1 cellular context compared by ENCODE assay signal in genomic region chr18:70158992-70159717, GRCh38.
TF ChIP-seq lines count a peak whose summit lies in the region.

No MANE protein-coding gene starts in this region.

TF ChIP-seq in GM12878, 131 proteins besides CTCF, POLR2A, EP300 and RAD21 (continues in another document):
- TF ChIP-seq SIN3A (IDR thresholded peaks at IDR 0.05; ENCODE audit: low read depth, low read length) (no peak), MTA2 (IDR thresholded peaks at IDR 0.05; ENCODE audit: low read depth) (peak; percentile 17; the same call in 1 of the 2 replicates), RFX5 (IDR thresholded peaks at IDR 0.05; ENCODE audit: low read depth, low read length) (no peak), CBFB (IDR thresholded peaks at IDR 0.05; ENCODE audit: low read depth) (0 out of 2 replicates have a peak, but pooled peaks have one; percentile 44), POU2F2 (IDR thresholded peaks at IDR 0.05; ENCODE audit: borderline replicate concordance, low read depth, low read length) (no peak), RELB (IDR thresholded peaks at IDR 0.05; ENCODE audit: low read depth) (peak; percentile 33; the same call in 1 of the 2 replicates), ESRRA (IDR thresholded peaks at IDR 0.05; ENCODE audit: low read length) (no peak), EZH2 (IDR thresholded peaks at IDR 0.05; ENCODE audit: borderline replicate concordance, control insufficient read depth, low read depth, low read length) (no peak), FOS (IDR thresholded peaks at IDR 0.05; ENCODE audit: borderline replicate concordance, extremely low read depth, insufficient read length) (no peak), MTA3 (IDR thresholded peaks at IDR 0.05; ENCODE audit: borderline replicate concordance, low read length) (no peak), CREM (IDR thresholded peaks at IDR 0.05; ENCODE audit: low read depth) (no peak), CHD2 (IDR thresholded peaks at IDR 0.05; ENCODE audit: borderline replicate concordance, low read depth, low read length) (no peak), SMAD5 (IDR thresholded peaks at IDR 0.05; ENCODE audit: low read depth) (no peak), YY1 (IDR thresholded peaks at IDR 0.05; ENCODE audit: low read depth, low read length) (no peak), ZNF274 (IDR thresholded peaks at IDR 0.05; ENCODE audit: insufficient read depth, insufficient read length) (no peak), BCL11A (IDR thresholded peaks at IDR 0.05; ENCODE audit: low read depth, low read length) (no peak), RB1 (IDR thresholded peaks at IDR 0.05; ENCODE audit: borderline replicate concordance) (no peak), KDM1A (IDR thresholded peaks at IDR 0.05; ENCODE audit: borderline replicate concordance) (no peak), NFIC (IDR thresholded peaks at IDR 0.05; ENCODE audit: low read depth, low read length) (peak; percentile 62), CEBPB (IDR thresholded peaks at IDR 0.05; ENCODE audit: borderline replicate concordance in 1 of 2, low read depth in 2 of 2, low read length in 2 of 2) (0 out of 4 replicates have a peak, but pooled peaks of 1 of the 2 experiments have one; percentile 22), ZBTB33 (IDR thresholded peaks at IDR 0.05) (no peak), SREBF2 (IDR thresholded peaks at IDR 0.05; ENCODE audit: low read length) (no peak), MEF2A (IDR thresholded peaks at IDR 0.05; ENCODE audit: insufficient read depth, low read depth, low read length) (peak; percentile 72), TBL1XR1 (IDR thresholded peaks at IDR 0.05; ENCODE audit: low read depth, low read length) (no peak), SMAD1 (IDR thresholded peaks at IDR 0.05; ENCODE audit: low read depth, partially characterized antibody) (no peak), BMI1 (IDR thresholded peaks at IDR 0.05; ENCODE audit: borderline replicate concordance) (no peak), ZNF24 (IDR thresholded peaks at IDR 0.05) (no peak), RELA (IDR thresholded peaks at IDR 0.05; ENCODE audit: borderline replicate concordance, partially characterized antibody) (no peak), CBX3 (IDR thresholded peaks at IDR 0.05; ENCODE audit: borderline replicate concordance, low read depth) (no peak), POLR2AphosphoS2 (IDR thresholded peaks at IDR 0.05; ENCODE audit: low read depth, low read length) (no peak), CBX5 (IDR thresholded peaks at IDR 0.05; ENCODE audit: low read depth) (peak; percentile 82; the same call in 1 of the 2 replicates), CREB1 (IDR thresholded peaks at IDR 0.05; ENCODE audit: low read depth) (0 out of 2 replicates have a peak, but pooled peaks have one; percentile 22), SUZ12 (IDR thresholded peaks at IDR 0.05; ENCODE audit: unreplicated experiment) (no peak), IKZF2 (IDR thresholded peaks at IDR 0.05) (peak in 1 of 2 experiments; percentile 29; a peak in 1 of 4 replicates), ZBTB40 (IDR thresholded peaks at IDR 0.05; ENCODE audit: borderline replicate concordance) (no peak), JUNB (IDR thresholded peaks at IDR 0.05) (no peak), LARP7 (IDR thresholded peaks at IDR 0.05) (no peak), IRF5 (IDR thresholded peaks at IDR 0.05; ENCODE audit: borderline replicate concordance) (no peak)
- TF ChIP-seq, protein P1, sequence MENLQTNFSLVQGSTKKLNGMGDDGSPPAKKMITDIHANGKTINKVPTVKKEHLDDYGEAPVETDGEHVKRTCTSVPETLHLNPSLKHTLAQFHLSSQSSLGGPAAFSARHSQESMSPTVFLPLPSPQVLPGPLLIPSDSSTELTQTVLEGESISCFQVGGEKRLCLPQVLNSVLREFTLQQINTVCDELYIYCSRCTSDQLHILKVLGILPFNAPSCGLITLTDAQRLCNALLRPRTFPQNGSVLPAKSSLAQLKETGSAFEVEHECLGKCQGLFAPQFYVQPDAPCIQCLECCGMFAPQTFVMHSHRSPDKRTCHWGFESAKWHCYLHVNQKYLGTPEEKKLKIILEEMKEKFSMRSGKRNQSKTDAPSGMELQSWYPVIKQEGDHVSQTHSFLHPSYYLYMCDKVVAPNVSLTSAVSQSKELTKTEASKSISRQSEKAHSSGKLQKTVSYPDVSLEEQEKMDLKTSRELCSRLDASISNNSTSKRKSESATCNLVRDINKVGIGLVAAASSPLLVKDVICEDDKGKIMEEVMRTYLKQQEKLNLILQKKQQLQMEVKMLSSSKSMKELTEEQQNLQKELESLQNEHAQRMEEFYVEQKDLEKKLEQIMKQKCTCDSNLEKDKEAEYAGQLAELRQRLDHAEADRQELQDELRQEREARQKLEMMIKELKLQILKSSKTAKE (IDR thresholded peaks at IDR 0.05; ENCODE audit: low read depth, poor library complexity, severe bottlenecking): no peak
- TF ChIP-seq, protein P2, sequence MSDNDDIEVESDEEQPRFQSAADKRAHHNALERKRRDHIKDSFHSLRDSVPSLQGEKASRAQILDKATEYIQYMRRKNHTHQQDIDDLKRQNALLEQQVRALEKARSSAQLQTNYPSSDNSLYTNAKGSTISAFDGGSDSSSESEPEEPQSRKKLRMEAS (IDR thresholded peaks at IDR 0.05; ENCODE audit: low read depth, low read length): no peak
- TF ChIP-seq, protein P3, sequence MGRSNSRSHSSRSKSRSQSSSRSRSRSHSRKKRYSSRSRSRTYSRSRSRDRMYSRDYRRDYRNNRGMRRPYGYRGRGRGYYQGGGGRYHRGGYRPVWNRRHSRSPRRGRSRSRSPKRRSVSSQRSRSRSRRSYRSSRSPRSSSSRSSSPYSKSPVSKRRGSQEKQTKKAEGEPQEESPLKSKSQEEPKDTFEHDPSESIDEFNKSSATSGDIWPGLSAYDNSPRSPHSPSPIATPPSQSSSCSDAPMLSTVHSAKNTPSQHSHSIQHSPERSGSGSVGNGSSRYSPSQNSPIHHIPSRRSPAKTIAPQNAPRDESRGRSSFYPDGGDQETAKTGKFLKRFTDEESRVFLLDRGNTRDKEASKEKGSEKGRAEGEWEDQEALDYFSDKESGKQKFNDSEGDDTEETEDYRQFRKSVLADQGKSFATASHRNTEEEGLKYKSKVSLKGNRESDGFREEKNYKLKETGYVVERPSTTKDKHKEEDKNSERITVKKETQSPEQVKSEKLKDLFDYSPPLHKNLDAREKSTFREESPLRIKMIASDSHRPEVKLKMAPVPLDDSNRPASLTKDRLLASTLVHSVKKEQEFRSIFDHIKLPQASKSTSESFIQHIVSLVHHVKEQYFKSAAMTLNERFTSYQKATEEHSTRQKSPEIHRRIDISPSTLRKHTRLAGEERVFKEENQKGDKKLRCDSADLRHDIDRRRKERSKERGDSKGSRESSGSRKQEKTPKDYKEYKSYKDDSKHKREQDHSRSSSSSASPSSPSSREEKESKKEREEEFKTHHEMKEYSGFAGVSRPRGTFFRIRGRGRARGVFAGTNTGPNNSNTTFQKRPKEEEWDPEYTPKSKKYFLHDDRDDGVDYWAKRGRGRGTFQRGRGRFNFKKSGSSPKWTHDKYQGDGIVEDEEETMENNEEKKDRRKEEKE (IDR thresholded peaks at IDR 0.05): no peak
- TF ChIP-seq, protein P4, sequence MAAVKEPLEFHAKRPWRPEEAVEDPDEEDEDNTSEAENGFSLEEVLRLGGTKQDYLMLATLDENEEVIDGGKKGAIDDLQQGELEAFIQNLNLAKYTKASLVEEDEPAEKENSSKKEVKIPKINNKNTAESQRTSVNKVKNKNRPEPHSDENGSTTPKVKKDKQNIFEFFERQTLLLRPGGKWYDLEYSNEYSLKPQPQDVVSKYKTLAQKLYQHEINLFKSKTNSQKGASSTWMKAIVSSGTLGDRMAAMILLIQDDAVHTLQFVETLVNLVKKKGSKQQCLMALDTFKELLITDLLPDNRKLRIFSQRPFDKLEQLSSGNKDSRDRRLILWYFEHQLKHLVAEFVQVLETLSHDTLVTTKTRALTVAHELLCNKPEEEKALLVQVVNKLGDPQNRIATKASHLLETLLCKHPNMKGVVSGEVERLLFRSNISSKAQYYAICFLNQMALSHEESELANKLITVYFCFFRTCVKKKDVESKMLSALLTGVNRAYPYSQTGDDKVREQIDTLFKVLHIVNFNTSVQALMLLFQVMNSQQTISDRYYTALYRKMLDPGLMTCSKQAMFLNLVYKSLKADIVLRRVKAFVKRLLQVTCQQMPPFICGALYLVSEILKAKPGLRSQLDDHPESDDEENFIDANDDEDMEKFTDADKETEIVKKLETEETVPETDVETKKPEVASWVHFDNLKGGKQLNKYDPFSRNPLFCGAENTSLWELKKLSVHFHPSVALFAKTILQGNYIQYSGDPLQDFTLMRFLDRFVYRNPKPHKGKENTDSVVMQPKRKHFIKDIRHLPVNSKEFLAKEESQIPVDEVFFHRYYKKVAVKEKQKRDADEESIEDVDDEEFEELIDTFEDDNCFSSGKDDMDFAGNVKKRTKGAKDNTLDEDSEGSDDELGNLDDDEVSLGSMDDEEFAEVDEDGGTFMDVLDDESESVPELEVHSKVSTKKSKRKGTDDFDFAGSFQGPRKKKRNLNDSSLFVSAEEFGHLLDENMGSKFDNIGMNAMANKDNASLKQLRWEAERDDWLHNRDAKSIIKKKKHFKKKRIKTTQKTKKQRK (IDR thresholded peaks at IDR 0.05; ENCODE audit: low read depth, low read length): no peak
- TF ChIP-seq, protein P5, sequence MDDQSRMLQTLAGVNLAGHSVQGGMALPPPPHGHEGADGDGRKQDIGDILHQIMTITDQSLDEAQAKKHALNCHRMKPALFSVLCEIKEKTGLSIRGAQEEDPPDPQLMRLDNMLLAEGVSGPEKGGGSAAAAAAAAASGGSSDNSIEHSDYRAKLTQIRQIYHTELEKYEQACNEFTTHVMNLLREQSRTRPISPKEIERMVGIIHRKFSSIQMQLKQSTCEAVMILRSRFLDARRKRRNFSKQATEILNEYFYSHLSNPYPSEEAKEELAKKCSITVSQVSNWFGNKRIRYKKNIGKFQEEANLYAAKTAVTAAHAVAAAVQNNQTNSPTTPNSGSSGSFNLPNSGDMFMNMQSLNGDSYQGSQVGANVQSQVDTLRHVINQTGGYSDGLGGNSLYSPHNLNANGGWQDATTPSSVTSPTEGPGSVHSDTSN (IDR thresholded peaks at IDR 0.05; ENCODE audit: insufficient replicate concordance, low read depth, low read length): no peak
- TF ChIP-seq, protein P6, sequence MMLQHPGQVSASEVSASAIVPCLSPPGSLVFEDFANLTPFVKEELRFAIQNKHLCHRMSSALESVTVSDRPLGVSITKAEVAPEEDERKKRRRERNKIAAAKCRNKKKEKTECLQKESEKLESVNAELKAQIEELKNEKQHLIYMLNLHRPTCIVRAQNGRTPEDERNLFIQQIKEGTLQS (IDR thresholded peaks at IDR 0.05; ENCODE audit: borderline replicate concordance, extremely low read depth, low read depth, low read length): no peak
